In the genomic region with DNA sequence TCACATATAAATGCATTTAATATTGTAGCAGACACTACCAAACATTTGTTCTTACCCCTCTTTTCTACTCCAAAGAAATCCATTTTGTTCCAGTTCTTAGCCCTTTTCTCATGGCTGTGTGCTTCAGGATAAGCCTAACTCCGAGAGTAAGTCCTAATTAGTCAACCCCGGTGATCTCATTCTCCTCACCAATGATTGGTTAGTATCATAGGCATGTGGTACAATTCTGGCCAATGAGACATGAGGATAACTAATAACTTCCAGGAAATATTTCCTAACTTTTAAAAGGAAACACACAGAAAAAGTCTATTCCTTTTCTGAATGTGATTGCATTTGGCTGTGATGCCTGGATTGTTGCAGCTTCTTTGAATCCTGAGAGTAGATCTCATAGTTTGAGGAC, we compare ENCODE assay signal across 1 cellular context.
A peak's percentile ranks its signal among the peaks of the same experiment; 100 is the strongest.
TF ChIP-seq lines count a peak whose summit lies in the region.

No MANE protein-coding gene starts in this region.

TF ChIP-seq in K562, 482 proteins besides CTCF, POLR2A, EP300 and RAD21 (continued from another document):
- TF ChIP-seq RAD51 (IDR thresholded peaks at IDR 0.05; ENCODE audit: borderline replicate concordance, low read depth), result peak; percentile 50; the same call in 1 of the 2 replicates
- TF ChIP-seq RBM15 (IDR thresholded peaks at IDR 0.05; ENCODE audit: insufficient read depth, low read length), result no peak
- TF ChIP-seq SP2 (IDR thresholded peaks at IDR 0.05; ENCODE audit: extremely low read depth, low read depth, low read length, poor library complexity, severe bottlenecking), result no peak
- no peak for TF ChIP-seq HDGF (IDR thresholded peaks at IDR 0.05)
- TF ChIP-seq, protein P1, sequence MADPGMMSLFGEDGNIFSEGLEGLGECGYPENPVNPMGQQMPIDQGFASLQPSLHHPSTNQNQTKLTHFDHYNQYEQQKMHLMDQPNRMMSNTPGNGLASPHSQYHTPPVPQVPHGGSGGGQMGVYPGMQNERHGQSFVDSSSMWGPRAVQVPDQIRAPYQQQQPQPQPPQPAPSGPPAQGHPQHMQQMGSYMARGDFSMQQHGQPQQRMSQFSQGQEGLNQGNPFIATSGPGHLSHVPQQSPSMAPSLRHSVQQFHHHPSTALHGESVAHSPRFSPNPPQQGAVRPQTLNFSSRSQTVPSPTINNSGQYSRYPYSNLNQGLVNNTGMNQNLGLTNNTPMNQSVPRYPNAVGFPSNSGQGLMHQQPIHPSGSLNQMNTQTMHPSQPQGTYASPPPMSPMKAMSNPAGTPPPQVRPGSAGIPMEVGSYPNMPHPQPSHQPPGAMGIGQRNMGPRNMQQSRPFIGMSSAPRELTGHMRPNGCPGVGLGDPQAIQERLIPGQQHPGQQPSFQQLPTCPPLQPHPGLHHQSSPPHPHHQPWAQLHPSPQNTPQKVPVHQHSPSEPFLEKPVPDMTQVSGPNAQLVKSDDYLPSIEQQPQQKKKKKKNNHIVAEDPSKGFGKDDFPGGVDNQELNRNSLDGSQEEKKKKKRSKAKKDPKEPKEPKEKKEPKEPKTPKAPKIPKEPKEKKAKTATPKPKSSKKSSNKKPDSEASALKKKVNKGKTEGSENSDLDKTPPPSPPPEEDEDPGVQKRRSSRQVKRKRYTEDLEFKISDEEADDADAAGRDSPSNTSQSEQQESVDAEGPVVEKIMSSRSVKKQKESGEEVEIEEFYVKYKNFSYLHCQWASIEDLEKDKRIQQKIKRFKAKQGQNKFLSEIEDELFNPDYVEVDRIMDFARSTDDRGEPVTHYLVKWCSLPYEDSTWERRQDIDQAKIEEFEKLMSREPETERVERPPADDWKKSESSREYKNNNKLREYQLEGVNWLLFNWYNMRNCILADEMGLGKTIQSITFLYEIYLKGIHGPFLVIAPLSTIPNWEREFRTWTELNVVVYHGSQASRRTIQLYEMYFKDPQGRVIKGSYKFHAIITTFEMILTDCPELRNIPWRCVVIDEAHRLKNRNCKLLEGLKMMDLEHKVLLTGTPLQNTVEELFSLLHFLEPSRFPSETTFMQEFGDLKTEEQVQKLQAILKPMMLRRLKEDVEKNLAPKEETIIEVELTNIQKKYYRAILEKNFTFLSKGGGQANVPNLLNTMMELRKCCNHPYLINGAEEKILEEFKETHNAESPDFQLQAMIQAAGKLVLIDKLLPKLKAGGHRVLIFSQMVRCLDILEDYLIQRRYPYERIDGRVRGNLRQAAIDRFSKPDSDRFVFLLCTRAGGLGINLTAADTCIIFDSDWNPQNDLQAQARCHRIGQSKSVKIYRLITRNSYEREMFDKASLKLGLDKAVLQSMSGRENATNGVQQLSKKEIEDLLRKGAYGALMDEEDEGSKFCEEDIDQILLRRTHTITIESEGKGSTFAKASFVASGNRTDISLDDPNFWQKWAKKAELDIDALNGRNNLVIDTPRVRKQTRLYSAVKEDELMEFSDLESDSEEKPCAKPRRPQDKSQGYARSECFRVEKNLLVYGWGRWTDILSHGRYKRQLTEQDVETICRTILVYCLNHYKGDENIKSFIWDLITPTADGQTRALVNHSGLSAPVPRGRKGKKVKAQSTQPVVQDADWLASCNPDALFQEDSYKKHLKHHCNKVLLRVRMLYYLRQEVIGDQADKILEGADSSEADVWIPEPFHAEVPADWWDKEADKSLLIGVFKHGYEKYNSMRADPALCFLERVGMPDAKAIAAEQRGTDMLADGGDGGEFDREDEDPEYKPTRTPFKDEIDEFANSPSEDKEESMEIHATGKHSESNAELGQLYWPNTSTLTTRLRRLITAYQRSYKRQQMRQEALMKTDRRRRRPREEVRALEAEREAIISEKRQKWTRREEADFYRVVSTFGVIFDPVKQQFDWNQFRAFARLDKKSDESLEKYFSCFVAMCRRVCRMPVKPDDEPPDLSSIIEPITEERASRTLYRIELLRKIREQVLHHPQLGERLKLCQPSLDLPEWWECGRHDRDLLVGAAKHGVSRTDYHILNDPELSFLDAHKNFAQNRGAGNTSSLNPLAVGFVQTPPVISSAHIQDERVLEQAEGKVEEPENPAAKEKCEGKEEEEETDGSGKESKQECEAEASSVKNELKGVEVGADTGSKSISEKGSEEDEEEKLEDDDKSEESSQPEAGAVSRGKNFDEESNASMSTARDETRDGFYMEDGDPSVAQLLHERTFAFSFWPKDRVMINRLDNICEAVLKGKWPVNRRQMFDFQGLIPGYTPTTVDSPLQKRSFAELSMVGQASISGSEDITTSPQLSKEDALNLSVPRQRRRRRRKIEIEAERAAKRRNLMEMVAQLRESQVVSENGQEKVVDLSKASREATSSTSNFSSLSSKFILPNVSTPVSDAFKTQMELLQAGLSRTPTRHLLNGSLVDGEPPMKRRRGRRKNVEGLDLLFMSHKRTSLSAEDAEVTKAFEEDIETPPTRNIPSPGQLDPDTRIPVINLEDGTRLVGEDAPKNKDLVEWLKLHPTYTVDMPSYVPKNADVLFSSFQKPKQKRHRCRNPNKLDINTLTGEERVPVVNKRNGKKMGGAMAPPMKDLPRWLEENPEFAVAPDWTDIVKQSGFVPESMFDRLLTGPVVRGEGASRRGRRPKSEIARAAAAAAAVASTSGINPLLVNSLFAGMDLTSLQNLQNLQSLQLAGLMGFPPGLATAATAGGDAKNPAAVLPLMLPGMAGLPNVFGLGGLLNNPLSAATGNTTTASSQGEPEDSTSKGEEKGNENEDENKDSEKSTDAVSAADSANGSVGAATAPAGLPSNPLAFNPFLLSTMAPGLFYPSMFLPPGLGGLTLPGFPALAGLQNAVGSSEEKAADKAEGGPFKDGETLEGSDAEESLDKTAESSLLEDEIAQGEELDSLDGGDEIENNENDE (IDR thresholded peaks at IDR 0.05; ENCODE audit: low read depth, low read length), result no peak
- no peak for TF ChIP-seq PHF8 (IDR thresholded peaks at IDR 0.05; ENCODE audit: borderline replicate concordance, low read length)
TF ChIP-seq in K562: peak in this region for 2.
